Comparison of ENCODE assay signal across 17 cellular contexts in the genomic region with DNA sequence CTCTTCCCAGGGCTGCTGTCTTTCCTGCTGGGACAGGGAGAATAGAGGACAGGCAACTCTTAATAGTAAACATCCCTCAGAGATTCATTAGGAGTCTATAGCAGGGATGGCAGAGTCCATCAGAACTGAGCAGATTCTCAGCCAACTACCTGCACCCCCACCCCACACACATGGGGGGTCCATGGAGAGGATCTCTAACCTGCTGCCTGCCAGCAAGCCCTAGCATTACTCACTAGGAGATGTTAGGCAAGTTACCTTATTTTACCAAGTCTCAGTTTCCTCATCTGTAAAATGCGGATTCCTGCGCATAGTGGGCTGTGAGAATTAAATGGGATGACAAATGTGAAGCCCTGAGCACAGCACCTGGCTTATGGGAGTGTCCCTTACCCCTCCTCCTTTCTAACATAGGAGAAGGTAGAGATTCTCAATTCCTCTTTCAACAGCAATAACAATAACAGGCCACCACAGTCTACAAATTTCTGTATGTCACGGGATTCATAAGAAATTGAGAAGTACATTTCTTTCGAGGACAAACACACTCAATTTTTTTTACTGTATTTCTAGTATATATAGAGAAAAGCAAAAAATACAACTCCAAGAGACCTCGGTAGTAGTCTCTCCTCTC. TPM values are rescaled to one million over a fixed set of nuclear protein-coding genes. Genes with fewer than 3 reads are reported as not detected.
DNase-seq lines count a peak whose midpoint lies in the region; ATAC-seq lines count a peak whose summit lies in the region.
"Had no signal": no experiment of that assay in that cellular context is flagged by ENCODE, and none has a peak within 500 bp of the region (broad histone marks: within the 10 kb centered on the region; RNA-seq: fewer than 3 reads in every experiment).

No MANE protein-coding gene starts in this region.

- CTCF ChIA-PET in activated CD4-positive, alpha-beta T cell treated with anti-CD3 and anti-CD28 coated beads for 36 hours (lab: Charles Lee) = no interaction called here

- H3K36me3 Mint-ChIP-seq in stimulated activated naive B cell treated with anti-CD40 and anti-IgM and Interleukin-4, amounts not matched to agents 10 μg/mL and 1 μg/mL and 100 μg/mL, for 72 hours = peaks cover 0 to 5% of the 10 kb centered on the region in 2 donors
- H3K36me3 Mint-ChIP-seq in activated naive CD4-positive, alpha-beta T cell treated with anti-CD3 and anti-CD28 coated beads, Interleukin-2, amount 50 U/mL, for 72 hours = no peaks in the 10 kb centered on the region
- H3K36me3 Mint-ChIP-seq in activated CD4-positive, alpha-beta T cell treated with anti-CD3 and anti-CD28 coated beads for 36 hours (ENCODE audit: low read depth) = no peaks in the 10 kb centered on the region
- H3K36me3 Mint-ChIP-seq: mesothelial cell of epicardium had no signal

- DNase-seq in NOMO-1 treated with DMSO at 0.1 percent for 48 hours (lab: John Stamatoyannopoulos, UW; ENCODE audit: unreplicated experiment) (peak; percentile 9), NOMO-1 treated with dmso at 0.1 percent for 144 hours (lab: John Stamatoyannopoulos, UW; ENCODE audit: unreplicated experiment) (no peak), hypothalamus (lab: John Stamatoyannopoulos, UW) (no peak)
- peak; percentile 1 for DNase-seq in stimulated activated naive B cell treated with anti-CD40 and anti-IgM and Interleukin-4, amounts not matched to agents 10 μg/mL and 1 μg/mL and 100 μg/mL, for 72 hours
- no peak for DNase-seq in activated naive CD4-positive, alpha-beta T cell treated with anti-CD3 and anti-CD28 coated beads, Interleukin-2, amount 50 U/mL, for 72 hours (ENCODE audit: low spot score in 2 of 2)
- no peak for DNase-seq in activated CD4-positive, alpha-beta T cell treated with anti-CD3 and anti-CD28 coated beads for 36 hours
- DNase-seq: activated CD4-positive, alpha-beta memory T cell treated with anti-CD3 and anti-CD28 coated beads, Interleukin-2, amount 10 ng/mL, durations not matched to agents 7 days and 5 days; amygdala; DMS79; islet precursor cell; MG63; nucleus accumbens; stimulated activated naive CD8-positive, alpha-beta T cell treated with anti-CD3 and anti-CD28 coated beads, Interleukin-15, Interleukin-2, amounts not matched to agents 100 U/mL and 50 U/mL, for 24 hours had no signal

- ATAC-seq in HG02610 (IDR thresholded peaks at IDR 0.05; ENCODE audit: unreplicated experiment) (peak; percentile 60), HG03280 (IDR thresholded peaks at IDR 0.05; ENCODE audit: unreplicated experiment) (peak; percentile 83)
- peak; percentile 94 to 96 for ATAC-seq in stimulated activated naive B cell treated with anti-CD40 and anti-IgM and Interleukin-4, amounts not matched to agents 10 μg/mL and 1 μg/mL and 100 μg/mL, for 72 hours (replicated peaks)
- ATAC-seq in activated naive CD4-positive, alpha-beta T cell treated with anti-CD3 and anti-CD28 coated beads, Interleukin-2, amount 50 U/mL, for 72 hours = no peak
- ATAC-seq in activated CD4-positive, alpha-beta T cell treated with anti-CD3 and anti-CD28 coated beads for 36 hours = no peak
- ATAC-seq: activated T-helper 17 cell treated with anti-CD3 and anti-CD28 coated beads, Interleukin-2, amount 50 U/mL, for 72 hours; stimulated activated naive CD8-positive, alpha-beta T cell treated with anti-CD3 and anti-CD28 coated beads, Interleukin-15, Interleukin-2, amounts not matched to agents 100 U/mL and 50 U/mL, for 24 hours had no signal

- intact Hi-C loops in activated CD4-positive, alpha-beta T cell treated with anti-CD3 and anti-CD28 coated beads for 36 hours (cut with DNase I, micrococcal nuclease) = no loop called here

- no peak overlapping the region for H3K4me3 Mint-ChIP-seq in stimulated activated naive B cell treated with anti-CD40 and anti-IgM and Interleukin-4, amounts not matched to agents 10 μg/mL and 1 μg/mL and 100 μg/mL, for 72 hours
- no peak overlapping the region for H3K4me3 Mint-ChIP-seq in activated CD4-positive, alpha-beta T cell treated with anti-CD3 and anti-CD28 coated beads for 36 hours
- H3K4me3 Mint-ChIP-seq: activated CD4-positive, alpha-beta memory T cell treated with anti-CD3 and anti-CD28 coated beads, Interleukin-2, amount 10 ng/mL, durations not matched to agents 7 days and 5 days; activated T-helper 17 cell treated with anti-CD3 and anti-CD28 coated beads, Interleukin-2, amount 50 U/mL, for 72 hours; mesothelial cell of epicardium had no signal

- peaks cover 14 to 24% of the 10 kb centered on the region in 2 donors for H3K4me1 Mint-ChIP-seq in stimulated activated naive B cell treated with anti-CD40 and anti-IgM and Interleukin-4, amounts not matched to agents 10 μg/mL and 1 μg/mL and 100 μg/mL, for 72 hours
- no peaks in the 10 kb centered on the region for H3K4me1 Mint-ChIP-seq in activated CD4-positive, alpha-beta T cell treated with anti-CD3 and anti-CD28 coated beads for 36 hours
- H3K4me1 Mint-ChIP-seq: activated CD4-positive, alpha-beta memory T cell treated with anti-CD3 and anti-CD28 coated beads, Interleukin-2, amount 10 ng/mL, durations not matched to agents 7 days and 5 days; activated T-helper 17 cell treated with anti-CD3 and anti-CD28 coated beads, Interleukin-2, amount 50 U/mL, for 72 hours had no signal

- peaks cover 5 to 11% of the 10 kb centered on the region in 2 donors for H3K27me3 Mint-ChIP-seq in stimulated activated naive B cell treated with anti-CD40 and anti-IgM and Interleukin-4, amounts not matched to agents 10 μg/mL and 1 μg/mL and 100 μg/mL, for 72 hours
- peaks cover 13% of the 10 kb centered on the region for H3K27me3 Mint-ChIP-seq in activated CD4-positive, alpha-beta T cell treated with anti-CD3 and anti-CD28 coated beads for 36 hours

- peak overlapping the region; percentile 15 for H3K27ac Mint-ChIP-seq in stimulated activated naive B cell treated with anti-CD40 and anti-IgM and Interleukin-4, amounts not matched to agents 10 μg/mL and 1 μg/mL and 100 μg/mL, for 72 hours
- H3K27ac Mint-ChIP-seq in activated naive CD4-positive, alpha-beta T cell treated with anti-CD3 and anti-CD28 coated beads, Interleukin-2, amount 50 U/mL, for 72 hours = no peak overlapping the region
- no peak overlapping the region for H3K27ac Mint-ChIP-seq in activated CD4-positive, alpha-beta T cell treated with anti-CD3 and anti-CD28 coated beads for 36 hours
- H3K27ac Mint-ChIP-seq: activated CD4-positive, alpha-beta memory T cell treated with anti-CD3 and anti-CD28 coated beads, Interleukin-2, amount 10 ng/mL, durations not matched to agents 7 days and 5 days; activated T-helper 17 cell treated with anti-CD3 and anti-CD28 coated beads, Interleukin-2, amount 50 U/mL, for 72 hours; mesothelial cell of epicardium had no signal

- H3K9me3 Mint-ChIP-seq in stimulated activated naive B cell treated with anti-CD40 and anti-IgM and Interleukin-4, amounts not matched to agents 10 μg/mL and 1 μg/mL and 100 μg/mL, for 72 hours = no peaks in the 10 kb centered on the region
- H3K9me3 Mint-ChIP-seq in activated naive CD4-positive, alpha-beta T cell treated with anti-CD3 and anti-CD28 coated beads, Interleukin-2, amount 50 U/mL, for 72 hours = no peaks in the 10 kb centered on the region
- H3K9me3 Mint-ChIP-seq in activated CD4-positive, alpha-beta T cell treated with anti-CD3 and anti-CD28 coated beads for 36 hours (ENCODE audit: low read depth) = no peaks in the 10 kb centered on the region
- H3K9me3 Mint-ChIP-seq: activated CD4-positive, alpha-beta memory T cell treated with anti-CD3 and anti-CD28 coated beads, Interleukin-2, amount 10 ng/mL, durations not matched to agents 7 days and 5 days; activated T-helper 17 cell treated with anti-CD3 and anti-CD28 coated beads, Interleukin-2, amount 50 U/mL, for 72 hours; mesothelial cell of epicardium had no signal

- POLR2A ChIA-PET in activated CD4-positive, alpha-beta T cell treated with anti-CD3 and anti-CD28 coated beads for 36 hours (lab: Charles Lee) = no interaction called here

RNA-seq across cellular contexts. Expression of gene WDR11, which starts 23.8 kb away (rescaled TPM):
- total RNA-seq in activated naive CD4-positive, alpha-beta T cell treated with anti-CD3 and anti-CD28 coated beads, Interleukin-2, amount 50 U/mL, for 72 hours = 10 to 100 TPM; 22.9 to 42.8 TPM
- total RNA-seq in activated CD4-positive, alpha-beta T cell treated with anti-CD3 and anti-CD28 coated beads for 36 hours = 10 to 100 TPM; 39.6 to 65.1 TPM

Comparison
In these comparisons a context has a peak if more than half of its experiments do, and no peak if none do; other contexts are left out.
1. DNase-seq: peak in NOMO-1 treated with DMSO at 0.1 percent for 48 hours (single experiment) and stimulated activated naive B cell treated with anti-CD40 and anti-IgM and Interleukin-4, amounts not matched to agents 10 μg/mL and 1 μg/mL and 100 μg/mL, for 72 hours (single experiment); none in NOMO-1 treated with dmso at 0.1 percent for 144 hours (single experiment), activated naive CD4-positive, alpha-beta T cell treated with anti-CD3 and anti-CD28 coated beads, Interleukin-2, amount 50 U/mL, for 72 hours (0 of 2), hypothalamus (0 of 51) and activated CD4-positive, alpha-beta T cell treated with anti-CD3 and anti-CD28 coated beads for 36 hours (single experiment).
2. ATAC-seq: peak in HG02610 (single experiment), HG03280 (single experiment) and stimulated activated naive B cell treated with anti-CD40 and anti-IgM and Interleukin-4, amounts not matched to agents 10 μg/mL and 1 μg/mL and 100 μg/mL, for 72 hours (2 of 2); none in activated naive CD4-positive, alpha-beta T cell treated with anti-CD3 and anti-CD28 coated beads, Interleukin-2, amount 50 U/mL, for 72 hours (0 of 2) and activated CD4-positive, alpha-beta T cell treated with anti-CD3 and anti-CD28 coated beads for 36 hours (single experiment).